10 cellular contexts compared by ENCODE assay signal in genomic region chr9:98974106-98974505, GRCh38. TPM values are rescaled to one million over a fixed set of nuclear protein-coding genes. Genes with fewer than 3 reads are reported as not detected.
"Had no signal": no experiment of that assay in that cellular context is flagged by ENCODE, and none has a peak within 500 bp of the region (broad histone marks: within the 10 kb centered on the region; RNA-seq: fewer than 3 reads in every experiment).

No MANE protein-coding gene starts in this region.

- DNase-seq: activated CD4-positive, alpha-beta T cell treated with anti-CD3 and anti-CD28 coated beads, Interleukin-2, amount 10 ng/mL, durations not matched to agents 24 days and 14 days; activated naive CD4-positive, alpha-beta T cell treated with Interleukin-2 at 50 U/mL for 16 hours; central memory CD4-positive, alpha-beta T cell; effector memory CD4-positive, alpha-beta T cell; immature natural killer cell; naive thymus-derived CD8-positive, alpha-beta T cell; stimulated activated CD4-positive, alpha-beta T cell treated with anti-CD3 and anti-CD28 coated beads, Interleukin-12 subunit alpha, Interleukin-12 subunit beta, amount 100 ng/mL, for 4 hours; stimulated activated naive CD8-positive, alpha-beta T cell treated with anti-CD3 and anti-CD28 coated beads, Interleukin-15, Interleukin-2, amounts not matched to agents 100 U/mL and 50 U/mL, for 24 hours; trophoblast cell had no signal

RNA-seq across cellular contexts. Expression of gene COL15A1, which starts 30.4 kb away (rescaled TPM):
- total RNA-seq: lung microvascular endothelial cell; naive thymus-derived CD8-positive, alpha-beta T cell had no signal
